ENCODE assay signal across 25 cellular contexts in genomic region chr2:197879844-197880408, GRCh38.
DNase-seq lines count a peak whose midpoint lies in the region; ATAC-seq and TF ChIP-seq lines count a peak whose summit lies in the region.
"Had no signal": no experiment of that assay in that cellular context is flagged by ENCODE, and none has a peak within 500 bp of the region (broad histone marks: within the 10 kb centered on the region; RNA-seq: fewer than 3 reads in every experiment).

No MANE protein-coding gene starts in this region.

- WGBS in gastroesophageal sphincter (ENCODE audit: low coverage in 1 of 2), 2 donors: 19 to 56% methylated on average over 3 of the region's 3 CpGs

- H3K27ac Mint-ChIP-seq in activated CD8-positive, alpha-beta T cell treated with anti-CD3 and anti-CD28 coated beads, Interleukin-2, amount 10 ng/mL, durations not matched to agents 7 days and 5 days: no peak overlapping the region
- H3K27ac Mint-ChIP-seq: CD4-positive, alpha-beta T cell had no signal

- H3K9me3 ChIP-seq in ascending aorta (no peaks in the 10 kb centered on the region), gastroesophageal sphincter (no peaks in the 10 kb centered on the region), thoracic aorta (no peaks in the 10 kb centered on the region)
- H3K9me3 ChIP-seq: BLaER1 treated with 17β-estradiol and CSF1 and Interleukin-3, amounts not matched to agents 10 nM and 100 nM; MG63; SJSA1 had no signal

- DNase-seq in AG10803 (ENCODE audit: low read depth) (peak; percentile 70), ascending aorta (ENCODE audit: low spot score in 2 of 2) (no peak), thoracic aorta (ENCODE audit: low spot score) (no peak), NCI-H2227 (lab: John Stamatoyannopoulos, UW; ENCODE audit: unreplicated experiment) (no peak), RPMI8226 (no peak)
- DNase-seq in activated CD8-positive, alpha-beta T cell treated with anti-CD3 and anti-CD28 coated beads, Interleukin-2, amount 10 ng/mL, durations not matched to agents 7 days and 5 days: no peak
- DNase-seq: AML-193; CD4-positive, alpha-beta T cell; COR-L47; DMS53; MG63; NCI-H1105 treated with DMSO at 0.1 percent for 48 hours; NCI-H146; NCI-H1930; NCI-H2107; NCI-H446 treated with DMSO at 0.1 percent for 48 hours; NCI-H526; NCI-H82; PC-9; Right ventricle myocardium superior had no signal

- H3K4me1 Mint-ChIP-seq in activated CD8-positive, alpha-beta T cell treated with anti-CD3 and anti-CD28 coated beads, Interleukin-2, amount 10 ng/mL, durations not matched to agents 7 days and 5 days (ENCODE audit: low read depth): no peaks in the 10 kb centered on the region

- POLR2A ChIA-PET in activated CD8-positive, alpha-beta T cell treated with anti-CD3 and anti-CD28 coated beads, Interleukin-2, amount 10 ng/mL, durations not matched to agents 7 days and 5 days (lab: Charles Lee): no interaction called here

- no peak for TF ChIP-seq EP300 in gastroesophageal sphincter (IDR thresholded peaks at IDR 0.05)

- H3K4me3 ChIP-seq in AG10803 (ENCODE audit: low read length): no peak overlapping the region
- no peak overlapping the region for H3K4me3 ChIP-seq in ascending aorta
- no peak overlapping the region for H3K4me3 ChIP-seq in gastroesophageal sphincter
- peak overlapping the region; percentile 22 for H3K4me3 ChIP-seq in thoracic aorta
- H3K4me3 ChIP-seq: BLaER1 treated with 17β-estradiol and CSF1 and Interleukin-3, amounts not matched to agents 10 nM and 100 nM; K562; MG63; PC-9; SJSA1 had no signal

- intact Hi-C loops in ascending aorta (cut with DNase I): loop anchor here (5.0 kb wide), 2 partner anchors 37 to 78 kb away; partner anchors contain the start of gene PLCL1

- no peaks in the 10 kb centered on the region for H3K9me3 Mint-ChIP-seq in activated CD8-positive, alpha-beta T cell treated with anti-CD3 and anti-CD28 coated beads, Interleukin-2, amount 10 ng/mL, durations not matched to agents 7 days and 5 days (ENCODE audit: insufficient read depth)
- H3K9me3 Mint-ChIP-seq: CD4-positive, alpha-beta T cell had no signal

- peak overlapping the region; percentile 7 to 20 for H3K27ac ChIP-seq in ascending aorta
- no peak overlapping the region for H3K27ac ChIP-seq in gastroesophageal sphincter
- H3K27ac ChIP-seq in thoracic aorta: no peak overlapping the region
- H3K27ac ChIP-seq: BLaER1 treated with 17β-estradiol and CSF1 and Interleukin-3, amounts not matched to agents 10 nM and 100 nM; PC-9; SJSA1 had no signal

- peaks cover 3 to 36% of the 10 kb centered on the region in 2 donors for H3K4me1 ChIP-seq in ascending aorta
- peaks cover 0 to 51% (median 13%) of the 10 kb centered on the region in 3 donors for H3K4me1 ChIP-seq in gastroesophageal sphincter
- H3K4me1 ChIP-seq in thoracic aorta (ENCODE audit: control insufficient read depth in 1 of 2, low read depth in 2 of 2): peaks cover 41 to 88% of the 10 kb centered on the region in 2 donors
- H3K4me1 ChIP-seq: SJSA1 had no signal

- H3K4me3 Mint-ChIP-seq in activated CD8-positive, alpha-beta T cell treated with anti-CD3 and anti-CD28 coated beads, Interleukin-2, amount 10 ng/mL, durations not matched to agents 7 days and 5 days: no peak overlapping the region
- H3K4me3 Mint-ChIP-seq: CD4-positive, alpha-beta T cell had no signal

- H3K27me3 ChIP-seq in ascending aorta (no peaks in the 10 kb centered on the region), gastroesophageal sphincter (no peaks in the 10 kb centered on the region), thoracic aorta (replicated peaks; ENCODE audit: insufficient read depth) (no peaks in the 10 kb centered on the region)
- H3K27me3 ChIP-seq: BLaER1 treated with 17β-estradiol and CSF1 and Interleukin-3, amounts not matched to agents 10 nM and 100 nM; MG63; SJSA1 had no signal

- CTCF ChIA-PET in activated CD8-positive, alpha-beta T cell treated with anti-CD3 and anti-CD28 coated beads, Interleukin-2, amount 10 ng/mL, durations not matched to agents 7 days and 5 days (lab: Charles Lee): interaction anchor here (1.4 kb wide), 1 partner anchor 9 kb away, joined by 3 read pairs; no protein-coding TSS in a partner anchor

- ATAC-seq in gastroesophageal sphincter (peak; percentile 67), thoracic aorta (ENCODE audit: insufficient number of reproducible peaks, low FRiP score, low read depth) (no peak)
- no peak for ATAC-seq in activated CD8-positive, alpha-beta T cell treated with anti-CD3 and anti-CD28 coated beads, Interleukin-2, amount 10 ng/mL, durations not matched to agents 7 days and 5 days
- ATAC-seq: HCT116, K562 had no signal

- no peaks in the 10 kb centered on the region for H3K27me3 Mint-ChIP-seq in activated CD8-positive, alpha-beta T cell treated with anti-CD3 and anti-CD28 coated beads, Interleukin-2, amount 10 ng/mL, durations not matched to agents 7 days and 5 days (ENCODE audit: low read depth)
- H3K27me3 Mint-ChIP-seq: CD4-positive, alpha-beta T cell had no signal

- no peak for TF ChIP-seq POLR2A in gastroesophageal sphincter (IDR thresholded peaks at IDR 0.05)

- no peaks in the 10 kb centered on the region for H3K36me3 Mint-ChIP-seq in activated CD8-positive, alpha-beta T cell treated with anti-CD3 and anti-CD28 coated beads, Interleukin-2, amount 10 ng/mL, durations not matched to agents 7 days and 5 days (ENCODE audit: low read depth)

- H3K36me3 ChIP-seq in ascending aorta (no peaks in the 10 kb centered on the region), gastroesophageal sphincter (no peaks in the 10 kb centered on the region), thoracic aorta (no peaks in the 10 kb centered on the region)
- H3K36me3 ChIP-seq: BLaER1 treated with 17β-estradiol and CSF1 and Interleukin-3, amounts not matched to agents 10 nM and 100 nM; MG63; SJSA1 had no signal

- no peak for TF ChIP-seq CTCF in AG10803 (conservative IDR thresholded peaks at IDR 0.05; ENCODE audit: low read length)
- TF ChIP-seq CTCF in ascending aorta (IDR thresholded peaks at IDR 0.05): no peak
- no peak for TF ChIP-seq CTCF in gastroesophageal sphincter (IDR thresholded peaks at IDR 0.05)
- no peak for TF ChIP-seq CTCF in thoracic aorta (IDR thresholded peaks at IDR 0.05)

Comparison
In these comparisons a context has a peak if more than half of its experiments do, and no peak if none do; other contexts are left out.
1. H3K27ac ChIP-seq: peak in ascending aorta (2 of 2); none in gastroesophageal sphincter (0 of 4) and thoracic aorta (0 of 2).